ENCODE assay signal across 1 cellular context in the genomic region with DNA sequence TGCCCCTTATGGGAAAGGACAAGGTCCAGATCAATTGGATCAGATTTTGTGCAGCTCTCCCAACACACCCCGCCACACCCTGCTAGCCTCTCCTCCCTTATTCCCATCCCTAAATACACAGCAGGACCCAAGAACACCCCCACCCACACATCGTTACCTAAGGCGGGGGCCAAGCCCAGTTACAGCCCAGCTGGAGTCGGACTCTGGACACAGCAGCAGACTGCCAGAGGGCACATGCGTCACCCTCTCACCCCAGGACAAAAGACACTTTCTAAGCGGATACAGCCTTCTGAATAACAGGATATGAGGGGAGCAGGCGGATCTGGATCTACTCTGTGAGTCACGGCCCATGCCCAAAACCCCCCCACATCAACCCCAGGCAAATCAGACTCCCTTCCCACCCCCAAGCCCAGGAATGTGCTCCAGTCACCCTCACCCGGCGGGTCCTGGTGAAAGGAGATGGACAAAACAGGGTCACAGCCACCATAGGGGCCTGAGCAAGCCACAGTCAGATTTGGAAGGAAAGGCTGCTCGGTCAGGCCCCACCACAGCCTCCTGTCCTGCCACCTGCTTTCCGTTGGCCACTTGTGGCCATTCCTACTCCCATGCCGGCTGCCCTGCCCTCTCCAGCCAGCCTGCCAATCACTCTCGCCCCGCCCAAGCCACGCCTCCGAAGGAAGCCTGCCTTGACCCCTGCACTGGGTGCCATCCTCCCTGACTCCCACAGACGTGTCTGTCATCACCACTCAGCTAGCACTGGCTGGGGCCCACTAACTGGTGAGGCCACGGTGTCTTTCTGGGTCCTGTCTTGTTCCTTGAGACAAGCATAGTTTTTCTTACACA.
TF ChIP-seq lines count a peak whose summit lies in the region.

No MANE protein-coding gene starts in this region.

TF ChIP-seq in GM23338, 12 proteins besides CTCF, POLR2A, EP300 and RAD21:
- TF ChIP-seq, protein P1, sequence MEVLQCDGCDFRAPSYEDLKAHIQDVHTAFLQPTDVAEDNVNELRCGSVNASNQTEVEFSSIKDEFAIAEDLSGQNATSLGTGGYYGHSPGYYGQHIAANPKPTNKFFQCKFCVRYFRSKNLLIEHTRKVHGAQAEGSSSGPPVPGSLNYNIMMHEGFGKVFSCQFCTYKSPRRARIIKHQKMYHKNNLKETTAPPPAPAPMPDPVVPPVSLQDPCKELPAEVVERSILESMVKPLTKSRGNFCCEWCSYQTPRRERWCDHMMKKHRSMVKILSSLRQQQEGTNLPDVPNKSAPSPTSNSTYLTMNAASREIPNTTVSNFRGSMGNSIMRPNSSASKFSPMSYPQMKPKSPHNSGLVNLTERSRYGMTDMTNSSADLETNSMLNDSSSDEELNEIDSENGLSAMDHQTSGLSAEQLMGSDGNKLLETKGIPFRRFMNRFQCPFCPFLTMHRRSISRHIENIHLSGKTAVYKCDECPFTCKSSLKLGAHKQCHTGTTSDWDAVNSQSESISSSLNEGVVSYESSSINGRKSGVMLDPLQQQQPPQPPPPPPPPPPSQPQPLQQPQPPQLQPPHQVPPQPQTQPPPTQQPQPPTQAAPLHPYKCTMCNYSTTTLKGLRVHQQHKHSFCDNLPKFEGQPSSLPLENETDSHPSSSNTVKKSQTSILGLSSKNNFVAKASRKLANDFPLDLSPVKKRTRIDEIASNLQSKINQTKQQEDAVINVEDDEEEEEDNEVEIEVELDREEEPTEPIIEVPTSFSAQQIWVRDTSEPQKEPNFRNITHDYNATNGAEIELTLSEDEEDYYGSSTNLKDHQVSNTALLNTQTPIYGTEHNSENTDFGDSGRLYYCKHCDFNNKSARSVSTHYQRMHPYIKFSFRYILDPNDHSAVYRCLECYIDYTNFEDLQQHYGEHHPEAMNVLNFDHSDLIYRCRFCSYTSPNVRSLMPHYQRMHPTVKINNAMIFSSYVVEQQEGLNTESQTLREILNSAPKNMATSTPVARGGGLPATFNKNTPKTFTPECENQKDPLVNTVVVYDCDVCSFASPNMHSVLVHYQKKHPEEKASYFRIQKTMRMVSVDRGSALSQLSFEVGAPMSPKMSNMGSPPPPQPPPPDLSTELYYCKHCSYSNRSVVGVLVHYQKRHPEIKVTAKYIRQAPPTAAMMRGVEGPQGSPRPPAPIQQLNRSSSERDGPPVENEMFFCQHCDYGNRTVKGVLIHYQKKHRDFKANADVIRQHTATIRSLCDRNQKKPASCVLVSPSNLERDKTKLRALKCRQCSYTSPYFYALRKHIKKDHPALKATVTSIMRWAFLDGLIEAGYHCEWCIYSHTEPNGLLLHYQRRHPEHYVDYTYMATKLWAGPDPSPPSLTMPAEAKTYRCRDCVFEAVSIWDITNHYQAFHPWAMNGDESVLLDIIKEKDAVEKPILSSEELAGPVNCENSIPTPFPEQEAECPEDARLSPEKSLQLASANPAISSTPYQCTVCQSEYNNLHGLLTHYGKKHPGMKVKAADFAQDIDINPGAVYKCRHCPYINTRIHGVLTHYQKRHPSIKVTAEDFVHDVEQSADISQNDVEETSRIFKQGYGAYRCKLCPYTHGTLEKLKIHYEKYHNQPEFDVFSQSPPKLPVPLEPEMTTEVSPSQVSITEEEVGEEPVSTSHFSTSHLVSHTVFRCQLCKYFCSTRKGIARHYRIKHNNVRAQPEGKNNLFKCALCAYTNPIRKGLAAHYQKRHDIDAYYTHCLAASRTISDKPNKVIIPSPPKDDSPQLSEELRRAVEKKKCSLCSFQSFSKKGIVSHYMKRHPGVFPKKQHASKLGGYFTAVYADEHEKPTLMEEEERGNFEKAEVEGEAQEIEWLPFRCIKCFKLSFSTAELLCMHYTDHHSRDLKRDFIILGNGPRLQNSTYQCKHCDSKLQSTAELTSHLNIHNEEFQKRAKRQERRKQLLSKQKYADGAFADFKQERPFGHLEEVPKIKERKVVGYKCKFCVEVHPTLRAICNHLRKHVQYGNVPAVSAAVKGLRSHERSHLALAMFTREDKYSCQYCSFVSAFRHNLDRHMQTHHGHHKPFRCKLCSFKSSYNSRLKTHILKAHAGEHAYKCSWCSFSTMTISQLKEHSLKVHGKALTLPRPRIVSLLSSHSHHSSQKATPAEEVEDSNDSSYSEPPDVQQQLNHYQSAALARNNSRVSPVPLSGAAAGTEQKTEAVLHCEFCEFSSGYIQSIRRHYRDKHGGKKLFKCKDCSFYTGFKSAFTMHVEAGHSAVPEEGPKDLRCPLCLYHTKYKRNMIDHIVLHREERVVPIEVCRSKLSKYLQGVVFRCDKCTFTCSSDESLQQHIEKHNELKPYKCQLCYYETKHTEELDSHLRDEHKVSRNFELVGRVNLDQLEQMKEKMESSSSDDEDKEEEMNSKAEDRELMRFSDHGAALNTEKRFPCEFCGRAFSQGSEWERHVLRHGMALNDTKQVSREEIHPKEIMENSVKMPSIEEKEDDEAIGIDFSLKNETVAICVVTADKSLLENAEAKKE (CRISPR knock-in tag; IDR thresholded peaks at IDR 0.05) = no peak
- TF ChIP-seq POLR2AphosphoS5 (IDR thresholded peaks at IDR 0.05; ENCODE audit: low read depth) (peak; percentile 22; the same call in 1 of the 2 replicates), ZNF331 (CRISPR knock-in tag; IDR thresholded peaks at IDR 0.05; ENCODE audit: low read depth) (no peak)
